ENCODE assay signal across 29 cellular contexts in the genomic region with DNA sequence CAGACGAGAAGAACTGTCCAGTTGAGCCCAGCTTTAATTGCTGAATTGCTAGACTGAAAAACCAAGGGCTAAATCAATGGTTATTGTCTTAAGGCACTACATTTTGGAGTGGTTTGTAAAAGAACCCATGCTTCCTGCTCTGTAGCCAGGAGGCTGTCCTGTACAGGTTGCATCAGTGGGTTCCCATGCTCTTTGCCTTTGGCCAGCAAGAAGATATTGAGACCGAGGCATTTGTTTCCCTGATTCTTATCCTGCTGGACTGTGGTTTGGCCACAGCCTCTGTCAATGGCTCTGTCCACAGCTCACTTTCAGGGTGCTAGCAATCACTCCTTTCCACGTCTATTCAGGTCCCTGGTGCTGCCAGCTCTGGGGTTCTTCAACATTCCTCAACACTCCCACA.
"Had no signal": no experiment of that assay in that cellular context is flagged by ENCODE, and none has a peak within 500 bp of the region (broad histone marks: within the 10 kb centered on the region; RNA-seq: fewer than 3 reads in every experiment).

No MANE protein-coding gene starts in this region.

- H3K4me1 Mint-ChIP-seq: activated naive CD4-positive, alpha-beta T cell treated with anti-CD3 and anti-CD28 coated beads, Interleukin-2, amount 10 ng/mL, durations not matched to agents 7 days and 5 days; activated naive CD8-positive, alpha-beta T cell treated with anti-CD3 and anti-CD28 coated beads, Interleukin-2, amount 50 U/mL, for 24 hours had no signal

- H3K27me3 ChIP-seq: SJCRH30 had no signal

- H3K9me3 ChIP-seq: SJCRH30 had no signal

- H3K36me3 ChIP-seq: SJCRH30 had no signal

- H3K9me3 Mint-ChIP-seq: activated B cell treated with CpG ODN at 0.5 μM for 24 hours; activated CD4-positive, alpha-beta memory T cell treated with anti-CD3 and anti-CD28 coated beads for 36 hours; activated naive CD4-positive, alpha-beta T cell treated with anti-CD3 and anti-CD28 coated beads, Interleukin-2, amount 10 ng/mL, durations not matched to agents 7 days and 5 days; activated naive CD8-positive, alpha-beta T cell treated with anti-CD3 and anti-CD28 coated beads, Interleukin-2, amount 50 U/mL, for 24 hours; activated T-cell treated with anti-CD3 and anti-CD28 coated beads, Interleukin-2, amount 50 U/mL, for 4 hours; T-helper 2 cell treated with Interferon-gamma antibody and Interleukin-4, amounts not matched to agents 5 μg/mL and 100 μg/mL, for 36 hours had no signal

- H3K27ac ChIP-seq: KMS-11, SJCRH30, SK-N-MC had no signal

- ATAC-seq: activated naive CD8-positive, alpha-beta T cell treated with anti-CD3 and anti-CD28 coated beads, Interleukin-2, amount 50 U/mL, for 24 hours; activated T-cell treated with anti-CD3 and anti-CD28 coated beads, Interleukin-2, amount 50 U/mL, for 4 hours; PC-3 had no signal

- H3K4me1 ChIP-seq: SJCRH30 had no signal

- DNase-seq: activated B cell treated with CpG ODN at 0.5 μM for 24 hours; activated CD4-positive, alpha-beta memory T cell treated with anti-CD3 and anti-CD28 coated beads for 36 hours; activated CD4-positive, alpha-beta T cell treated with anti-CD3 and anti-CD28 coated beads for 4 hours; activated CD4-positive, alpha-beta T cell treated with anti-CD3 and anti-CD28 coated beads, Interleukin-2, amount 50 U/mL, for 1 hour; activated CD4-positive, CD25-positive, alpha-beta regulatory T cell treated with anti-CD3 and anti-CD28 coated beads, Interleukin-2, amount 50 U/mL, for 72 hours; activated CD8-positive, alpha-beta memory T cell treated with anti-CD3 and anti-CD28 coated beads, Interleukin-2, amount 50 U/mL, for 4 hours; activated effector memory CD4-positive, alpha-beta T cell treated with Interleukin-2 at 50 U/mL for 16 hours; activated naive CD4-positive, alpha-beta T cell treated with anti-CD3 and anti-CD28 coated beads, Interleukin-2, amount 10 ng/mL, durations not matched to agents 7 days and 5 days; activated naive CD8-positive, alpha-beta T cell treated with anti-CD3 and anti-CD28 coated beads, Interleukin-2, amount 50 U/mL, for 24 hours; activated T-cell treated with anti-CD3 and anti-CD28 coated beads for 4 hours; activated T-cell treated with anti-CD3 and anti-CD28 coated beads, Interleukin-2, amount 50 U/mL, for 4 hours; caudate nucleus; cerebellar nuclear complex; NCI-H1105; NCI-H1417 treated with DMSO at 0.1 percent for 48 hours; NCI-H187 treated with DMSO at 0.1 percent for 48 hours; NCI-H2081; NCI-H2171 treated with DMSO at 0.1 percent for 48 hours; NCI-H2227 treated with DMSO at 0.1 percent for 48 hours; NCI-H69; NCI-H82; PC-3; SHP77; SJCRH30 had no signal

- H3K27ac Mint-ChIP-seq: activated B cell treated with CpG ODN at 0.5 μM for 24 hours; activated CD4-positive, alpha-beta memory T cell treated with anti-CD3 and anti-CD28 coated beads for 36 hours; activated naive CD4-positive, alpha-beta T cell treated with anti-CD3 and anti-CD28 coated beads, Interleukin-2, amount 10 ng/mL, durations not matched to agents 7 days and 5 days; activated naive CD8-positive, alpha-beta T cell; activated naive CD8-positive, alpha-beta T cell treated with anti-CD3 and anti-CD28 coated beads, Interleukin-2, amount 50 U/mL, for 24 hours; T-helper 2 cell treated with Interferon-gamma antibody and Interleukin-4, amounts not matched to agents 5 μg/mL and 100 μg/mL, for 36 hours had no signal

- H3K4me3 Mint-ChIP-seq: activated B cell treated with CpG ODN at 0.5 μM for 24 hours; activated CD4-positive, alpha-beta memory T cell treated with anti-CD3 and anti-CD28 coated beads for 36 hours; activated naive CD4-positive, alpha-beta T cell treated with anti-CD3 and anti-CD28 coated beads, Interleukin-2, amount 10 ng/mL, durations not matched to agents 7 days and 5 days; activated naive CD8-positive, alpha-beta T cell; activated naive CD8-positive, alpha-beta T cell treated with anti-CD3 and anti-CD28 coated beads, Interleukin-2, amount 50 U/mL, for 24 hours; activated T-cell treated with anti-CD3 and anti-CD28 coated beads, Interleukin-2, amount 50 U/mL, for 4 hours; T-helper 2 cell treated with Interferon-gamma antibody and Interleukin-4, amounts not matched to agents 5 μg/mL and 100 μg/mL, for 36 hours had no signal

- H3K4me3 ChIP-seq: SJCRH30, SK-N-MC had no signal

- H3K36me3 Mint-ChIP-seq: activated CD4-positive, alpha-beta memory T cell treated with anti-CD3 and anti-CD28 coated beads for 36 hours; activated naive CD4-positive, alpha-beta T cell treated with anti-CD3 and anti-CD28 coated beads, Interleukin-2, amount 10 ng/mL, durations not matched to agents 7 days and 5 days; activated naive CD8-positive, alpha-beta T cell; brain had no signal
